ENCODE assay signal across 12 cellular contexts in the genomic region with DNA sequence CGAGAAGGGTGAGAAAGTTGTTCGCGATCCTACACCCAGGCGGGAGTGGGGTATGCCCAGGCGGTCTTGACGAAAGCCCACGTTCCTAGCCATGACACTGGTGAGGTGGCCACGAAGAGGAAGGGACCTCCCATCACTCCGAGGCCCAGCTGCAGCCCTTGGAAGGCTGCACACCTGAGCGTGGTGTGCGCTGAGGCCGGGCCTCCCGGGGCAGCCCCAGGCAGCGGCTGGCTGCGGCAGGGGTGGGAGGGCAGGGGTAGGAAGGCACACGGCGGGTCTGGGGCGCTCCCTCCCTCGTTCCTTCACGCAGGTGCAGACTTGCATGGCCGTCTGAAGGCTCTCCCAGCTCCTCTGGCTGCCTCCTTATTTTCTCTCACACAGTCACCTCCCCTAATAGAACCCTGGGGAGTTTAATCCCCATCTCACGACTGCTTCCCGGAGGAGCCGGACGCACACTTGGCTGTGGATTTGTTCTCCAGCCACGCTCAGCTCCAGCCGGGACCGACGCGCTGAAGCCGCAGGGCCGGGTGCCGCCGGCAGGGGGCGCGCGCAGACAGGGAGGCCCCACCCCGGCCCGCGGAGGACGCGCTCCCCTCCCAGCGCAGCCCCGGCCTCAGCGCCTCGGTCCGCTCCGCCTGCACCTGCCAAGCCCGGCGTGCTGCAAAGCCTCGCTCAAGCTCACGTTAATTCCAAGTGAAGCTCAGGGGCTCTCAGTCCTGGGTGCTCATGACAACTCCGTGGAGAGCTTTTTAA. TPM values are rescaled to one million over a fixed set of nuclear protein-coding genes. Genes with fewer than 3 reads are reported as not detected.
DNase-seq lines count a peak whose midpoint lies in the region; ATAC-seq and TF ChIP-seq lines count a peak whose summit lies in the region.
"Had no signal": no experiment of that assay in that cellular context is flagged by ENCODE, and none has a peak within 500 bp of the region (broad histone marks: within the 10 kb centered on the region; RNA-seq: fewer than 3 reads in every experiment).

No MANE protein-coding gene starts in this region.

- in situ Hi-C loops in transverse colon (cut with MboI; ENCODE audit: low pct_ligation_motif_present in 1 of 4, low pct_unique_long_range_greater_than_20kb in 1 of 4, low sequenced_read_pairs in 3 of 4): no loop called here

- H3K27ac ChIP-seq in cardiac muscle cell (no peak overlapping the region), foreskin keratinocyte (no peak overlapping the region), transverse colon (peak overlapping the region; percentile 71 to 77 (median 72))
- H3K27ac ChIP-seq: sigmoid colon had no signal

- WGBS in transverse colon (ENCODE audit: low coverage in 1 of 2), 2 donors: 77% methylated on average over 40 of the region's 53 CpGs; no CpG with 5 or more reads in 1 of the 2 donors

- H3K4me1 ChIP-seq in cardiac muscle cell (ENCODE audit: low read depth) (no peaks in the 10 kb centered on the region), foreskin keratinocyte (no peaks in the 10 kb centered on the region), transverse colon (peaks cover 2 to 26% (median 14%) of the 10 kb centered on the region in 4 donors)

- TF ChIP-seq CTCF in cardiac muscle cell (IDR thresholded peaks at IDR 0.05; ENCODE audit: low read depth, low read length): peak; percentile 51
- peak; percentile 71 for TF ChIP-seq CTCF in foreskin keratinocyte (conservative IDR thresholded peaks at IDR 0.05)
- TF ChIP-seq CTCF in transverse colon (IDR thresholded peaks at IDR 0.05): no peak

- H3K9me3 ChIP-seq in cardiac muscle cell (ENCODE audit: low read depth) (no peaks in the 10 kb centered on the region), transverse colon (no peaks in the 10 kb centered on the region)
- H3K9me3 ChIP-seq: adrenal gland, sigmoid colon had no signal

- H3K36me3 ChIP-seq in cardiac muscle cell: no peaks in the 10 kb centered on the region
- H3K36me3 ChIP-seq in transverse colon: no peaks in the 10 kb centered on the region
- H3K36me3 ChIP-seq: adrenal gland, sigmoid colon had no signal

- no peaks in the 10 kb centered on the region for H3K27me3 ChIP-seq in cardiac muscle cell
- H3K27me3 ChIP-seq in foreskin keratinocyte: peaks cover 13% of the 10 kb centered on the region
- no peaks in the 10 kb centered on the region for H3K27me3 ChIP-seq in transverse colon
- H3K27me3 ChIP-seq: adrenal gland, sigmoid colon had no signal

- intact Hi-C loops in left cardiac atrium (cut with DNase I) (loop anchor here in 1 of 2 donors (2.0 kb wide), 1 partner anchor 291 kb away; no protein-coding TSS in a partner anchor), transverse colon (cut with DNase I; ENCODE audit: low total_unique reads) (no loop called here)

- no peak for TF ChIP-seq EP300 in transverse colon (IDR thresholded peaks at IDR 0.05; ENCODE audit: low read depth)

- ATAC-seq in left cardiac atrium: no peak
- ATAC-seq in foreskin keratinocyte: peak; percentile 46
- no peak for ATAC-seq in HG02798 (IDR thresholded peaks at IDR 0.05; ENCODE audit: poor library complexity, unreplicated experiment)
- no peak for ATAC-seq in GM18907 (IDR thresholded peaks at IDR 0.05; ENCODE audit: unreplicated experiment)
- ATAC-seq: GM12878 had no signal

- DNase-seq in cardiac muscle cell (ENCODE audit: low read depth in 1 of 2, low spot score in 1 of 2) (peak; percentile 46 to 53), left cardiac atrium (no peak), NCI-H69 (lab: John Stamatoyannopoulos, UW) (peak; percentile 88), foreskin keratinocyte (no peak), transverse colon (no peak), NOMO-1 treated with DMSO at 0.1 percent for 48 hours (lab: John Stamatoyannopoulos, UW; ENCODE audit: unreplicated experiment) (no peak)
- DNase-seq: sigmoid colon had no signal

- H3K4me3 ChIP-seq in cardiac muscle cell (no peak overlapping the region), transverse colon (no peak overlapping the region)
- H3K4me3 ChIP-seq: adrenal gland, GM12878, sigmoid colon had no signal

- peak; percentile 1 for TF ChIP-seq POLR2A in transverse colon (IDR thresholded peaks at IDR 0.05)

RNA-seq across cellular contexts. Expression of a gene that starts 37.8 kb away (rescaled TPM):
- total RNA-seq in cardiac muscle cell (not detected in 2 replicates), left cardiac atrium (not detected), foreskin keratinocyte (not detected in 2 replicates), transverse colon (100 to 1,000 TPM; 111 to 354 (median 170) TPM)
- polyA plus RNA-seq in cardiac muscle cell (0.16 and 0.25 TPM in 2 replicates), foreskin keratinocyte (not detected in 2 replicates)
- total RNA-seq: myocyte had no signal

RNA-seq across cellular contexts. Expression of a gene that starts 58.9 kb away (rescaled TPM):
- 61.5 and 95.3 TPM in 2 replicates for total RNA-seq in cardiac muscle cell
- 26.1 and 29.8 TPM in 2 replicates for polyA plus RNA-seq in cardiac muscle cell
- total RNA-seq in left cardiac atrium: 10 to 100 TPM; 47.6 to 50.4 TPM
- 26.7 and 29.8 TPM in 2 replicates for total RNA-seq in foreskin keratinocyte
- 28.1 and 30.7 TPM in 2 replicates for polyA plus RNA-seq in foreskin keratinocyte
- total RNA-seq in transverse colon: 10 to 100 TPM; 19.1 to 74.1 (median 21.3) TPM

Comparison
In these comparisons a context has a peak if more than half of its experiments do, and no peak if none do; other contexts are left out.
1. DNase-seq: peak in cardiac muscle cell (2 of 2) and NCI-H69 (single experiment); none in left cardiac atrium (single experiment), foreskin keratinocyte (0 of 2), transverse colon (single experiment) and NOMO-1 treated with DMSO at 0.1 percent for 48 hours (single experiment).
2. H3K27ac ChIP-seq: peak in transverse colon (4 of 4); none in cardiac muscle cell (single experiment) and foreskin keratinocyte (single experiment).
3. CTCF ChIP-seq: peak in cardiac muscle cell (single experiment) and foreskin keratinocyte (single experiment); none in transverse colon (0 of 5).
4. RNA of a gene that starts 37.8 kb away (total RNA-seq): 111 to 354 TPM in transverse colon; not detected in left cardiac atrium, not detected in cardiac muscle cell and not detected in foreskin keratinocyte; every median in the first group is over 100 times any median in the second.